ENCODE assay signal across 13 cellular contexts in the genomic region with DNA sequence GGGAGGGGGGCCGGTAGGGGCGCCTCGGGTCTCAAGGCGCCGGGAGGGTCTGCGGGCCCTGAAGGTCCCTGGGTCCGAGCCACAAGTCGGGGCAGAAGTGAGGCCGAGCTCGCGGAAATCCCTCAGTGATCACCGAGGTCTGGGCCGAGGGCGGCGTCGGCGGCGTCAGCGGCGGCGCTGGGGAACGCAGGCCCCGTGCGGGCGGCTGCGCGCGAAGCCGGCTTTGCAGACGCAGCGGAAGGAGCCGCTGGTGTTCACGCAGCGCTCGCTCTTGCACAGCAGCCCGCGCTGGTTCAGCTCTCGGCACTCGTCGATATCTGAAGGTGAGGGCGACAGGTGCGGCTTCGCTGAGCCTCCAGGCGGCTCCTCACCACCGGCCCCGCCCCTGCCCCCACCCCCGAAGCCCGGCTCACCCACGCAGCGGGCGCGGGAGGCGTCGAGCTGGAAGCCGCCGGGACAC. TPM values are rescaled to one million over a fixed set of nuclear protein-coding genes. Genes with fewer than 3 reads are reported as not detected.
DNase-seq lines count a peak whose midpoint lies in the region; ATAC-seq lines count a peak whose summit lies in the region.
"Had no signal": no experiment of that assay in that cellular context is flagged by ENCODE, and none has a peak within 500 bp of the region (broad histone marks: within the 10 kb centered on the region; RNA-seq: fewer than 3 reads in every experiment).

No MANE protein-coding gene starts in this region.

- H3K27ac Mint-ChIP-seq in stimulated activated effector memory CD8-positive, alpha-beta T cell treated with anti-CD3 and anti-CD28 coated beads, Interleukin-12 subunit alpha, Interleukin-12 subunit beta, amount 100 ng/mL, for 72 hours: no peak overlapping the region
- H3K27ac Mint-ChIP-seq: activated naive CD4-positive, alpha-beta T cell treated with anti-CD3 and anti-CD28 coated beads, Interleukin-2, amount 50 U/mL, for 24 hours had no signal

- H3K9me3 Mint-ChIP-seq in stimulated activated effector memory CD8-positive, alpha-beta T cell treated with anti-CD3 and anti-CD28 coated beads, Interleukin-12 subunit alpha, Interleukin-12 subunit beta, amount 100 ng/mL, for 72 hours: no peaks in the 10 kb centered on the region
- H3K9me3 Mint-ChIP-seq: activated naive CD4-positive, alpha-beta T cell treated with anti-CD3 and anti-CD28 coated beads, Interleukin-2, amount 50 U/mL, for 24 hours; CD8-positive, alpha-beta memory T cell had no signal

- peaks cover 29% of the 10 kb centered on the region for H3K4me1 Mint-ChIP-seq in stimulated activated effector memory CD8-positive, alpha-beta T cell treated with anti-CD3 and anti-CD28 coated beads, Interleukin-12 subunit alpha, Interleukin-12 subunit beta, amount 100 ng/mL, for 72 hours

- peaks cover 32% of the 10 kb centered on the region; the same call in 1 of the 2 replicates for H3K36me3 ChIP-seq in HUES48 (ENCODE audit: control insufficient read depth, insufficient read depth, low read length)

- H3K36me3 Mint-ChIP-seq in stimulated activated effector memory CD8-positive, alpha-beta T cell treated with anti-CD3 and anti-CD28 coated beads, Interleukin-12 subunit alpha, Interleukin-12 subunit beta, amount 100 ng/mL, for 72 hours: peaks cover 73% of the 10 kb centered on the region
- H3K36me3 Mint-ChIP-seq: activated naive CD4-positive, alpha-beta T cell treated with anti-CD3 and anti-CD28 coated beads, Interleukin-2, amount 50 U/mL, for 24 hours had no signal

- no peak for ATAC-seq in stimulated activated effector memory CD8-positive, alpha-beta T cell treated with anti-CD3 and anti-CD28 coated beads, Interleukin-12 subunit alpha, Interleukin-12 subunit beta, amount 100 ng/mL, for 72 hours
- no peak for ATAC-seq in HG03520 (IDR thresholded peaks at IDR 0.05; ENCODE audit: unreplicated experiment)
- no peak for ATAC-seq in HG03097 (IDR thresholded peaks at IDR 0.05; ENCODE audit: low FRiP score, unreplicated experiment)

- H3K4me3 Mint-ChIP-seq in stimulated activated effector memory CD8-positive, alpha-beta T cell treated with anti-CD3 and anti-CD28 coated beads, Interleukin-12 subunit alpha, Interleukin-12 subunit beta, amount 100 ng/mL, for 72 hours: peak overlapping the region; percentile 22

- DNase-seq in caudate nucleus (lab: John Stamatoyannopoulos, UW) (peak in 32 of 61 donors; percentile 17 to 72 (median 36)), iPS-NIHi11 (ENCODE audit: low spot score) (peak; percentile 83), SK-N-DZ (ENCODE audit: low spot score) (no peak)
- no peak for DNase-seq in stimulated activated effector memory CD8-positive, alpha-beta T cell treated with anti-CD3 and anti-CD28 coated beads, Interleukin-12 subunit alpha, Interleukin-12 subunit beta, amount 100 ng/mL, for 72 hours (ENCODE audit: low spot score in 2 of 2)
- DNase-seq: CD8-positive, alpha-beta memory T cell; midbrain; NCI-H2171; stimulated activated CD4-positive, alpha-beta T cell treated with anti-CD3 and anti-CD28 coated beads, Interleukin-4, amount 100 ng/mL, for 4 hours; stimulated activated naive CD4-positive, alpha-beta T cell treated with Interleukin-2 at 50 U/mL for 16 hours had no signal

- no peaks in the 10 kb centered on the region for H3K9me3 ChIP-seq in HUES48 (ENCODE audit: control insufficient read depth, insufficient read depth, low read length)

- peak overlapping the region; percentile 83 for H3K4me3 ChIP-seq in HUES48 (ENCODE audit: low read depth, low read length)

- 0 out of 2 replicates have a peak, but pooled peaks cover 3% of the 10 kb centered on the region for H3K4me1 ChIP-seq in HUES48 (ENCODE audit: control insufficient read depth, insufficient read depth, low read length)

- H3K27ac ChIP-seq in HUES48 (ENCODE audit: low read depth, low read length): no peak overlapping the region
- no peak overlapping the region for H3K27ac ChIP-seq in caudate nucleus (ENCODE audit: low read depth, low read length)

- peaks cover 25% of the 10 kb centered on the region for H3K27me3 ChIP-seq in HUES48 (ENCODE audit: control insufficient read depth, insufficient read depth, low read length)

- no peak overlapping the region for H3K9ac ChIP-seq in HUES48 (ENCODE audit: low read depth, low read length)

RNA-seq across cellular contexts. Expression of a gene that starts 14.1 kb away (rescaled TPM):
- 32.7 and 42.1 TPM in 2 replicates for polyA plus RNA-seq in SK-N-DZ (2014; cell fraction: cytosol; rRNA removed)
- polyA plus RNA-seq in SK-N-DZ (2014; cell fraction: nucleus; rRNA removed): 92.4 and 96.0 TPM in 2 replicates

RNA-seq across cellular contexts. Expression of a gene that starts 19.2 kb away (rescaled TPM):
- 7.7 and 11.5 TPM in 2 replicates for polyA plus RNA-seq in SK-N-DZ (2014; cell fraction: cytosol; rRNA removed)
- 41.4 and 60.9 TPM in 2 replicates for polyA plus RNA-seq in SK-N-DZ (2014; cell fraction: nucleus; rRNA removed)

RNA-seq across cellular contexts. Expression of a gene that starts 31.3 kb away (rescaled TPM):
- 68.9 and 74.6 TPM in 2 replicates for polyA plus RNA-seq in SK-N-DZ (2014; cell fraction: cytosol; rRNA removed)
- polyA plus RNA-seq in SK-N-DZ (2014; cell fraction: nucleus; rRNA removed): 51.2 and 87.1 TPM in 2 replicates

RNA-seq across cellular contexts. Expression of a gene that starts 33.4 kb away (rescaled TPM):
- 59.4 and 85.8 TPM in 2 replicates for polyA plus RNA-seq in SK-N-DZ (2014; cell fraction: cytosol; rRNA removed)
- polyA plus RNA-seq in SK-N-DZ (2014; cell fraction: nucleus; rRNA removed): 44.3 and 61.6 TPM in 2 replicates

RNA-seq across cellular contexts. Expression of a gene that starts 36.9 kb away (rescaled TPM):
- polyA plus RNA-seq in SK-N-DZ (2014; cell fraction: cytosol; rRNA removed): 4.4 and 10.3 TPM in 2 replicates
- 6.3 and 10.7 TPM in 2 replicates for polyA plus RNA-seq in SK-N-DZ (2014; cell fraction: nucleus; rRNA removed)

Comparison
In these comparisons a context has a peak if more than half of its experiments do, and no peak if none do; other contexts are left out.
1. DNase-seq: peak in caudate nucleus (32 of 61) and iPS-NIHi11 (single experiment); none in stimulated activated effector memory CD8-positive, alpha-beta T cell treated with anti-CD3 and anti-CD28 coated beads, Interleukin-12 subunit alpha, Interleukin-12 subunit beta, amount 100 ng/mL, for 72 hours (0 of 2) and SK-N-DZ (single experiment).